Comparison of ENCODE assay signal across 16 cellular contexts in genomic region chr5:59693492-59693891, GRCh38.
DNase-seq lines count a peak whose midpoint lies in the region; ATAC-seq and TF ChIP-seq lines count a peak whose summit lies in the region.
"Had no signal": no experiment of that assay in that cellular context is flagged by ENCODE, and none has a peak within 500 bp of the region (broad histone marks: within the 10 kb centered on the region; RNA-seq: fewer than 3 reads in every experiment).

No MANE protein-coding gene starts in this region.

- peak overlapping the region; percentile 20 for H3K4me3 Mint-ChIP-seq in mesothelial cell of epicardium
- H3K4me3 Mint-ChIP-seq: CD8-positive, alpha-beta memory T cell; HFFc6 had no signal

- H3K9me3 ChIP-seq in SK-N-SH (no peaks in the 10 kb centered on the region), MG63 (no peaks in the 10 kb centered on the region), SJCRH30 (replicated peaks) (peaks cover 3% of the 10 kb centered on the region; the same call in 1 of the 2 replicates)
- H3K9me3 ChIP-seq: BLaER1, Caco-2, HAP-1 had no signal

- H3K36me3 Mint-ChIP-seq in mesothelial cell of epicardium: peaks cover 15% of the 10 kb centered on the region
- H3K36me3 Mint-ChIP-seq: CD8-positive, alpha-beta memory T cell had no signal

- H3K4me1 Mint-ChIP-seq in mesothelial cell of epicardium: peaks cover 31% of the 10 kb centered on the region
- H3K4me1 Mint-ChIP-seq: CD8-positive, alpha-beta memory T cell had no signal

- H3F3A ChIP-seq in SK-N-SH (replicated peaks; ENCODE audit: insufficient read depth): no peaks in the 10 kb centered on the region

- H3K79me2 ChIP-seq in SK-N-SH (ENCODE audit: insufficient read depth): no peaks in the 10 kb centered on the region; the same call in 1 of the 2 replicates

- H3K36me3 ChIP-seq in SK-N-SH (replicated peaks in 1 of 2; ENCODE audit: control insufficient read depth in 1 of 2, insufficient read depth in 2 of 2, low read length in 1 of 2) (no peaks in the 10 kb centered on the region), MG63 (no peaks in the 10 kb centered on the region), SJCRH30 (no peaks in the 10 kb centered on the region)
- H3K36me3 ChIP-seq: BLaER1, HAP-1 had no signal

- peaks cover 9% of the 10 kb centered on the region for H3K9me3 Mint-ChIP-seq in mesothelial cell of epicardium

- no peak for DNase-seq in SK-N-SH
- peak; percentile 73 for DNase-seq in fibroblast of pulmonary artery (ENCODE audit: low read depth)
- DNase-seq in mesothelial cell of epicardium (ENCODE audit: low spot score in 2 of 2, unreplicated experiment in 2 of 2): no peak
- no peak for DNase-seq in MG63
- no peak for DNase-seq in SJCRH30
- DNase-seq: AML-193; Caco-2; CD8-positive, alpha-beta memory T cell; DMS53; GF-D8; HFFc6 had no signal

- no peak for ATAC-seq in SK-N-SH treated with all-trans-retinoic acid at 6 μM for 48 hours
- ATAC-seq in HG02938 (IDR thresholded peaks at IDR 0.05; ENCODE audit: unreplicated experiment): no peak

- no peaks in the 10 kb centered on the region for H3K4me1 ChIP-seq in SK-N-SH (ENCODE audit: control insufficient read depth in 1 of 2, insufficient read depth in 2 of 2, low read depth in 1 of 2, low read length in 1 of 2)
- H3K4me1 ChIP-seq in SJCRH30: peaks cover 17% of the 10 kb centered on the region
- H3K4me1 ChIP-seq: BLaER1, Caco-2, HAP-1 had no signal

- TF ChIP-seq CTCF in SK-N-SH (IDR thresholded peaks at IDR 0.05) (no peak), fibroblast of pulmonary artery (IDR thresholded peaks at IDR 0.05; ENCODE audit: low read length, missing control alignments) (no peak), mesothelial cell of epicardium (IDR thresholded peaks at IDR 0.05; ENCODE audit: unreplicated experiment) (no peak)

- H3K4me2 ChIP-seq in SK-N-SH: no peak overlapping the region
- H3K4me2 ChIP-seq: BLaER1 had no signal

- no peaks in the 10 kb centered on the region for H3K9me2 ChIP-seq in SK-N-SH

- POLR2A ChIA-PET in SK-N-SH (lab: Yijun Ruan, JAX): no interaction called here

- peak overlapping the region; percentile 90 for H3K27ac Mint-ChIP-seq in mesothelial cell of epicardium
- H3K27ac Mint-ChIP-seq: CD8-positive, alpha-beta memory T cell; HFFc6 had no signal

- no peaks in the 10 kb centered on the region for H4K20me1 ChIP-seq in SK-N-SH (ENCODE audit: insufficient read depth)
- H4K20me1 ChIP-seq: BLaER1 had no signal

- H2AFZ ChIP-seq in SK-N-SH (ENCODE audit: low read depth): no peak overlapping the region

- no peaks in the 10 kb centered on the region for H3K27me3 ChIP-seq in SK-N-SH (ENCODE audit: insufficient read depth)
- no peaks in the 10 kb centered on the region for H3K27me3 ChIP-seq in MG63
- no peaks in the 10 kb centered on the region for H3K27me3 ChIP-seq in SJCRH30
- H3K27me3 ChIP-seq: BLaER1 had no signal

- no peak for TF ChIP-seq RAD21 in SK-N-SH (IDR thresholded peaks at IDR 0.05; ENCODE audit: low read length)

- no peaks in the 10 kb centered on the region for H3K27me3 Mint-ChIP-seq in mesothelial cell of epicardium (ENCODE audit: low read depth)
- H3K27me3 Mint-ChIP-seq: CD8-positive, alpha-beta memory T cell had no signal

- no peak overlapping the region for H3K9ac ChIP-seq in SK-N-SH
- H3K9ac ChIP-seq: BLaER1 had no signal

- CTCF ChIA-PET in SK-N-SH (lab: Yijun Ruan, JAX): interaction anchor here (1.0 kb wide), 1 partner anchor 117 kb away, joined by 4 read pairs; no protein-coding TSS in a partner anchor

- 50% methylated on average over 3 of the region's 3 CpGs for WGBS in SK-N-SH (ENCODE audit: low lambda C conversion rate)

- no peak for TF ChIP-seq EP300 in SK-N-SH (IDR thresholded peaks at IDR 0.05; ENCODE audit: borderline replicate concordance in 1 of 2, low read depth in 1 of 2, low read length in 1 of 2)

- H3K4me3 ChIP-seq in SK-N-SH (ENCODE audit: low read depth in 2 of 2, low read length in 1 of 2): no peak overlapping the region
- peak overlapping the region; percentile 17 for H3K4me3 ChIP-seq in fibroblast of pulmonary artery (replicated peaks; ENCODE audit: low read depth, low read length)
- no peak overlapping the region for H3K4me3 ChIP-seq in MG63
- no peak overlapping the region for H3K4me3 ChIP-seq in SJCRH30
- H3K4me3 ChIP-seq: BLaER1, HAP-1 had no signal

- H3K27ac ChIP-seq in SK-N-SH (ENCODE audit: low read depth in 2 of 2, low read length in 1 of 2): no peak overlapping the region
- no peak overlapping the region; the same call in 1 of the 2 replicates for H3K27ac ChIP-seq in SJCRH30
- H3K27ac ChIP-seq: 22Rv1, BLaER1 had no signal

TF ChIP-seq in SK-N-SH treated with all-trans-retinoic acid at 6 μM for 48 hours, 23 proteins besides CTCF, POLR2A, EP300 and RAD21 (continues in another document):
- TF ChIP-seq GLIS3 (CRISPR knock-in tag; IDR thresholded peaks at IDR 0.05) (0 out of 2 replicates have a peak, but pooled peaks have one; percentile 51), BACH2 (CRISPR knock-in tag; IDR thresholded peaks at IDR 0.05; ENCODE audit: borderline replicate concordance) (no peak), TSHZ2 (CRISPR knock-in tag; IDR thresholded peaks at IDR 0.05) (no peak), PPARA (CRISPR knock-in tag; IDR thresholded peaks at IDR 0.05; ENCODE audit: borderline replicate concordance) (no peak)

TF ChIP-seq in SK-N-SH, 30 proteins besides CTCF, POLR2A, EP300 and RAD21:
- TF ChIP-seq MEF2A (IDR thresholded peaks at IDR 0.05; ENCODE audit: borderline replicate concordance, low read depth) (no peak), FOXM1 (IDR thresholded peaks at IDR 0.05; ENCODE audit: low read depth) (no peak), USF2 (IDR thresholded peaks at IDR 0.05; ENCODE audit: borderline replicate concordance, low read depth, low read length) (no peak), PBX3 (IDR thresholded peaks at IDR 0.05) (no peak), GATA2 (CRISPR knock-in tag; IDR thresholded peaks at IDR 0.05) (no peak)
